Comparison of ENCODE assay signal across 8 cellular contexts in genomic region chr7:107563072-107563760, GRCh38.
DNase-seq lines count a peak whose midpoint lies in the region; ATAC-seq and TF ChIP-seq lines count a peak whose summit lies in the region.

No MANE protein-coding gene starts in this region.

- H3K9me3 ChIP-seq in neuron (ENCODE audit: low read length), result no peaks in the 10 kb centered on the region

- H3K36me3 ChIP-seq in neuron (ENCODE audit: insufficient read depth, low read length), result peaks cover 9% of the 10 kb centered on the region

- H3K27ac ChIP-seq in HL-60 (replicated peaks), result peak overlapping the region; percentile 92

- peaks cover 50% of the 10 kb centered on the region for H3K4me1 Mint-ChIP-seq in T-helper 1 cell treated with Interleukin-12 subunit alpha and Interleukin-12 subunit beta and Interleukin-4 antibody, amounts not matched to agents 30 μg/mL and 1 μg/mL, for 36 hours (ENCODE audit: low read depth)

- peak overlapping the region; percentile 88 for H3K27ac Mint-ChIP-seq in T-helper 1 cell treated with Interleukin-12 subunit alpha and Interleukin-12 subunit beta and Interleukin-4 antibody, amounts not matched to agents 30 μg/mL and 1 μg/mL, for 36 hours

- H3K4me3 Mint-ChIP-seq in T-helper 1 cell treated with Interleukin-12 subunit alpha and Interleukin-12 subunit beta and Interleukin-4 antibody, amounts not matched to agents 30 μg/mL and 1 μg/mL, for 36 hours, result peak overlapping the region; percentile 83

- H3K4me3 ChIP-seq in HL-60 (replicated peaks; ENCODE audit: insufficient read depth, low read length) (peak overlapping the region; percentile 94), neuron (ENCODE audit: low read length) (peak overlapping the region; percentile 70)

- DNase-seq in GM03348 (ENCODE audit: low spot score) (peak; percentile 60), HL-60 (ENCODE audit: low read depth in 1 of 2, low spot score in 1 of 2) (peak in 1 of 2 experiments; percentile 47), fibroblast of peridontal ligament (ENCODE audit: extremely low read depth) (peak; percentile 16), NOMO-1 treated with dmso at 0.1 percent for 144 hours (lab: John Stamatoyannopoulos, UW; ENCODE audit: unreplicated experiment) (no peak)
- no peak for DNase-seq in activated CD4-positive, alpha-beta T cell treated with anti-CD3 and anti-CD28 coated beads for 1 hour

- no peak for TF ChIP-seq CTCF in HL-60 (IDR thresholded peaks at IDR 0.05; ENCODE audit: insufficient read depth, low read length)

- H3K4me1 ChIP-seq in neuron (ENCODE audit: insufficient read depth, low read length), result peaks cover 20% of the 10 kb centered on the region

- H2AFZ ChIP-seq in neuron (ENCODE audit: low read depth, low read length), result peak overlapping the region; percentile 80

- no peaks in the 10 kb centered on the region for H3K9me3 Mint-ChIP-seq in T-helper 1 cell treated with Interleukin-12 subunit alpha and Interleukin-12 subunit beta and Interleukin-4 antibody, amounts not matched to agents 30 μg/mL and 1 μg/mL, for 36 hours

- peaks cover 9% of the 10 kb centered on the region for H3K36me3 Mint-ChIP-seq in T-helper 1 cell treated with Interleukin-12 subunit alpha and Interleukin-12 subunit beta and Interleukin-4 antibody, amounts not matched to agents 30 μg/mL and 1 μg/mL, for 36 hours (ENCODE audit: low read depth)

- H3K27me3 ChIP-seq in HL-60 (ENCODE audit: insufficient read depth, poor library complexity, severe bottlenecking), result no peaks in the 10 kb centered on the region
- H3K27me3 ChIP-seq in neuron (ENCODE audit: insufficient read depth, low read length), result no peaks in the 10 kb centered on the region

- peak; percentile 55 for ATAC-seq in GM21515 (IDR thresholded peaks at IDR 0.05; ENCODE audit: unreplicated experiment)

- no peaks in the 10 kb centered on the region for H3K27me3 Mint-ChIP-seq in T-helper 1 cell treated with Interleukin-12 subunit alpha and Interleukin-12 subunit beta and Interleukin-4 antibody, amounts not matched to agents 30 μg/mL and 1 μg/mL, for 36 hours (ENCODE audit: low read depth)

Comparison
In these comparisons a context has a peak if more than half of its experiments do, and no peak if none do; other contexts are left out.
1. DNase-seq: peak in GM03348 (single experiment) and fibroblast of peridontal ligament (single experiment); none in NOMO-1 treated with dmso at 0.1 percent for 144 hours (single experiment) and activated CD4-positive, alpha-beta T cell treated with anti-CD3 and anti-CD28 coated beads for 1 hour (single experiment).